ENCODE assay signal across 15 cellular contexts in the genomic region with DNA sequence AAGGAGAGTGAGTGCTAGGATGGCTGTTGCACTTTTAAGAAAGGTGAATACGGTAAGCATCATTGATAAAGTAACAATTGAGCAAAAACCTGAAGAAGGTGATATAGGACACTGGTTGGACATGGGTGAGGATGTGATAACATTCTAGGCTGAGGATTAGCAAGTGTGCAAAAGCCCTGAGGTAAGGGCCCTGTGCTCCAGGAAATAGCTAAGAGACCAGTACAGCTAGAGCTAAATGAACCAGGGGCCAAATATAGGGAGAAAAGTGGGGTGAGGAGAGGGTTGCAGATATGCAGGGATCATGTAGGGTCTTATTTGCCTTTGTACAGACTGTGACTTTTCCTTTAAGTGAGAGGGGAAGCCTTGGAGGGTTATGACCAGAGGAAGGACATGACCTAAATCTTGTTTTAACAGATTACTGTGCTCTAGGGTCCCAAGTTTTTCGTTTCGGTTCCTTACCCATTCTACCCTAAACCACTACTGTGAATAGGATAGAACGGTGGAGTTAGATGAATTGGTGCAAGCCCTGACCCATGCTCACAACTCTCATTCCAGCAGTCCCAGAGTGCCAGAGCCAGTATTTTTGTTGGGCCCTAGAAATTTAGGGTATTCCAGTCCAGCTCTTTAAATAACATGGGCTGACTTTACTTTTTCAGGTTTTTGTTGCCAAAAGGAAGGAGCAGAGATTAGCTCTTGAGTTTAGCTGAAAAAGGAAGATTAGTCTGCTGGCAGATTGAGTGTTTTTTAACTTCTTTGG. TPM values are rescaled to one million over a fixed set of nuclear protein-coding genes. Genes with fewer than 3 reads are reported as not detected.
DNase-seq lines count a peak whose midpoint lies in the region; ATAC-seq, FAIRE-seq and TF ChIP-seq lines count a peak whose summit lies in the region.
"Had no signal": no experiment of that assay in that cellular context is flagged by ENCODE, and none has a peak within 500 bp of the region (broad histone marks: within the 10 kb centered on the region; RNA-seq: fewer than 3 reads in every experiment).

No MANE protein-coding gene starts in this region.

- no peak overlapping the region for H3K4me2 ChIP-seq in GM23338
- peak overlapping the region; percentile 22 for H3K4me2 ChIP-seq in keratinocyte (ENCODE audit: control insufficient read depth, extremely low read depth, insufficient read depth, low read depth, low read length)
- no peak overlapping the region for H3K4me2 ChIP-seq in smooth muscle cell

- H3K36me3 ChIP-seq in GM23338 (ENCODE audit: insufficient read depth) (no peaks in the 10 kb centered on the region), keratinocyte (ENCODE audit: control insufficient read depth in 2 of 2, extremely low read depth in 1 of 2, insufficient read depth in 2 of 2, low read length in 2 of 2) (peaks cover 0 to 2% of the 10 kb centered on the region in 2 experiments), smooth muscle cell (ENCODE audit: low read depth) (no peaks in the 10 kb centered on the region)

- peaks cover 100% of the 10 kb centered on the region for H3K79me2 ChIP-seq in GM23338 (replicated peaks; ENCODE audit: insufficient read depth)
- peaks cover 96% of the 10 kb centered on the region for H3K79me2 ChIP-seq in keratinocyte (ENCODE audit: control insufficient read depth, insufficient read depth, low read length)
- peaks cover 100% of the 10 kb centered on the region for H3K79me2 ChIP-seq in smooth muscle cell (ENCODE audit: low read depth)

- 84% methylated on average over 4 of the region's 4 CpGs for WGBS in smooth muscle cell (ENCODE audit: low lambda C conversion rate)

- peaks cover 11% of the 10 kb centered on the region for H3K4me1 Mint-ChIP-seq in GM23338
- peaks cover 67% of the 10 kb centered on the region for H3K4me1 Mint-ChIP-seq in activated B cell treated with CpG ODN at 0.5 μM for 24 hours

- H3K9me2 ChIP-seq in GM23338 (ENCODE audit: insufficient read depth): no peaks in the 10 kb centered on the region

- CTCF ChIA-PET in activated B cell treated with CpG ODN at 0.5 μM for 24 hours (lab: Charles Lee): interaction anchor here (1.0 kb wide), 1 partner anchor 11 kb away, joined by 5 read pairs; the partner anchor contains the start of gene MAPK14

- H2AFZ ChIP-seq in GM23338 (no peak overlapping the region), keratinocyte (ENCODE audit: control insufficient read depth, low read length) (no peak overlapping the region), smooth muscle cell (ENCODE audit: low read depth) (no peak overlapping the region)

- H4K20me1 ChIP-seq in GM23338 (replicated peaks; ENCODE audit: insufficient read depth) (peaks cover 16% of the 10 kb centered on the region), keratinocyte (ENCODE audit: control insufficient read depth, extremely low read depth, insufficient read depth, low read length) (no peaks in the 10 kb centered on the region), smooth muscle cell (ENCODE audit: low read depth) (peaks cover 100% of the 10 kb centered on the region)

- H3K4me3 ChIP-seq in GM23338 (no peak overlapping the region), keratinocyte (ENCODE audit: control insufficient read depth in 2 of 3, extremely low read depth in 1 of 3, insufficient read depth in 2 of 3, low read depth in 1 of 3, low read length in 3 of 3) (no peak overlapping the region), smooth muscle cell (no peak overlapping the region)

- no peak overlapping the region for H3K4me3 Mint-ChIP-seq in GM23338
- no peak overlapping the region for H3K4me3 Mint-ChIP-seq in activated B cell treated with CpG ODN at 0.5 μM for 24 hours

- H3K27me3 ChIP-seq in GM23338 (ENCODE audit: insufficient read depth) (no peaks in the 10 kb centered on the region), keratinocyte (ENCODE audit: control insufficient read depth, extremely low read depth, insufficient read depth, low read length) (no peaks in the 10 kb centered on the region), smooth muscle cell (ENCODE audit: low read depth) (no peaks in the 10 kb centered on the region)

- H3K27ac Mint-ChIP-seq in GM23338 (peak overlapping the region; percentile 22), activated B cell treated with CpG ODN at 0.5 μM for 24 hours (peak overlapping the region; percentile 51)

- H3K4me1 ChIP-seq in GM23338 (ENCODE audit: insufficient read depth) (peaks cover 17% of the 10 kb centered on the region), keratinocyte (ENCODE audit: control insufficient read depth, extremely low read depth, insufficient read depth, low read length) (peaks cover 35% of the 10 kb centered on the region), smooth muscle cell (ENCODE audit: low read depth) (peaks cover 12% of the 10 kb centered on the region)

- H3F3A ChIP-seq in GM23338 (replicated peaks; ENCODE audit: low read depth): no peaks in the 10 kb centered on the region
- H3F3A ChIP-seq in smooth muscle cell (ENCODE audit: low read depth): no peaks in the 10 kb centered on the region

- H3K9me1 ChIP-seq in keratinocyte (ENCODE audit: control insufficient read depth, extremely low read depth, insufficient read depth, low read length): no peaks in the 10 kb centered on the region

- TF ChIP-seq CTCF in GM23338 (conservative IDR thresholded peaks at IDR 0.05; ENCODE audit: low read depth in 2 of 2) (no peak), activated B cell treated with CpG ODN at 0.5 μM for 24 hours (IDR thresholded peaks at IDR 0.05) (no peak), keratinocyte (optimal IDR thresholded peaks at IDR 0.05 in 1 of 3, IDR thresholded peaks at IDR 0.05 in 1 of 3, conservative IDR thresholded peaks at IDR 0.05 in 1 of 3; ENCODE audit: extremely low read depth in 1 of 3, insufficient read depth in 2 of 3, low read length in 3 of 3) (no peak), smooth muscle cell (IDR thresholded peaks at IDR 0.05; ENCODE audit: borderline replicate concordance, insufficient read depth, poor library complexity, severe bottlenecking) (no peak)

- H3K9ac ChIP-seq in keratinocyte (ENCODE audit: control insufficient read depth, extremely low read depth, insufficient read depth, low read length): no peak overlapping the region
- peak overlapping the region; percentile 55 for H3K9ac ChIP-seq in smooth muscle cell (ENCODE audit: low read depth)

- no peak for DNase-seq in GM23338 (ENCODE audit: low spot score)
- no peak for DNase-seq in activated B cell treated with CpG ODN at 0.5 μM for 24 hours
- DNase-seq in keratinocyte (ENCODE audit: low read depth, low spot score): no peak
- no peak for DNase-seq in smooth muscle cell (lab: John Stamatoyannopoulos, UW; ENCODE audit: unreplicated experiment)
- no peak for DNase-seq in DMS 273 treated with DMSO at 0.1 percent for 48 hours (lab: John Stamatoyannopoulos, UW)
- DNase-seq in NCI-H524 (lab: John Stamatoyannopoulos, UW): no peak
- DNase-seq in NCI-H1092 treated with DMSO at 0.1 percent for 48 hours (lab: John Stamatoyannopoulos, UW): no peak
- DNase-seq: activated CD4-positive, alpha-beta T cell treated with anti-CD3 and anti-CD28 coated beads for 48 hours; activated naive CD4-positive, alpha-beta T cell; hypothalamus; NCI-H446 treated with DMSO at 0.1 percent for 48 hours; stimulated activated CD4-positive, alpha-beta T cell treated with anti-CD3 and anti-CD28 coated beads, Interleukin-12 subunit alpha, Interleukin-12 subunit beta, amount 100 ng/mL, for 4 hours had no signal

- intact Hi-C loops in activated B cell treated with CpG ODN at 0.5 μM for 24 hours (cut with micrococcal nuclease): no loop called here

- H3K27ac ChIP-seq in GM23338 (ENCODE audit: low read depth) (no peak overlapping the region), keratinocyte (ENCODE audit: control insufficient read depth, insufficient read depth, low read length) (peak overlapping the region; percentile 21), smooth muscle cell (ENCODE audit: low read depth) (peak overlapping the region; percentile 72)

- POLR2A ChIA-PET in activated B cell treated with CpG ODN at 0.5 μM for 24 hours (lab: Charles Lee): interaction anchor here (1.1 kb wide), 1 partner anchor 10 kb away, joined by 6 read pairs; the partner anchor contains the start of gene MAPK14

- H3K27me3 Mint-ChIP-seq in GM23338 (ENCODE audit: insufficient read depth, low read depth, poor library complexity) (no peaks in the 10 kb centered on the region), activated B cell treated with CpG ODN at 0.5 μM for 24 hours (no peaks in the 10 kb centered on the region)

- peak; percentile 64 for ATAC-seq in GM23338
- ATAC-seq in activated B cell treated with CpG ODN at 0.5 μM for 24 hours (ENCODE audit: low read depth): no peak

- H3K36me3 Mint-ChIP-seq in GM23338 (ENCODE audit: low read depth) (peaks cover 4% of the 10 kb centered on the region; the same call in 1 of the 3 replicates), activated B cell treated with CpG ODN at 0.5 μM for 24 hours (ENCODE audit: low read depth) (peaks cover 6% of the 10 kb centered on the region)

- H3K9me3 Mint-ChIP-seq in GM23338 (no peaks in the 10 kb centered on the region), activated B cell treated with CpG ODN at 0.5 μM for 24 hours (no peaks in the 10 kb centered on the region)

- FAIRE-seq in keratinocyte (lab: Jason Lieb, UNC): peak; percentile 26

- dilution Hi-C loops in keratinocyte (cut with MboI; ENCODE audit: extremely low pct_ligation_motif_present, low sequenced_read_pairs): no loop called here

- H3K9me3 ChIP-seq in keratinocyte (ENCODE audit: control insufficient read depth, low read depth, low read length) (no peaks in the 10 kb centered on the region), smooth muscle cell (replicated peaks; ENCODE audit: low read depth) (no peaks in the 10 kb centered on the region)

RNA-seq across cellular contexts. Expression of gene MAPK14, which starts 10.7 kb away (rescaled TPM):
- total RNA-seq in GM23338 (2014; rRNA removed; shearing (Covaris generic)): 33.8 and 44.5 TPM in 2 replicates
- 8.8 and 8.9 TPM in 2 replicates for polyA plus RNA-seq in GM23338 (2016; fragmentation: Nextera tagmentation; extraction: Ambion mirVana)
- 39.7 and 45.4 TPM in 2 replicates for total RNA-seq in activated B cell treated with CpG ODN at 0.5 μM for 24 hours
- polyA plus RNA-seq in keratinocyte: 43.7 to 52.4 TPM (median 44.6 TPM) in 3 replicates
- polyA plus RNA-seq in keratinocyte (2011; ENCODE audit: low read depth): 34.1 TPM
- polyA plus RNA-seq in keratinocyte (2011; cell fraction: cytosol; rRNA removed): 27.5 and 46.9 TPM in 2 replicates
- 63.3 and 68.9 TPM in 2 replicates for polyA plus RNA-seq in keratinocyte (2011; cell fraction: nucleus; rRNA removed)
- 29.6 and 34.7 TPM in 2 replicates for polyA plus RNA-seq in keratinocyte (2012; ENCODE audit: low replicate concordance)
- polyA minus RNA-seq in keratinocyte: 24.8 to 104 TPM (median 66.2 TPM) in 3 replicates
- polyA minus RNA-seq in keratinocyte (2011; cell fraction: cytosol; rRNA and poly(A)+ RNA removed): 40.7 TPM
- polyA minus RNA-seq in keratinocyte (2011; cell fraction: nucleus; rRNA and poly(A)+ RNA removed): 52.3 and 104 TPM in 2 replicates
- 57.6 and 62.8 TPM in 2 replicates for total RNA-seq in smooth muscle cell
- polyA plus RNA-seq in smooth muscle cell: 28.0 and 29.3 TPM in 2 replicates

RNA-seq across cellular contexts. Expression of gene SLC26A8, which starts 13.9 kb away (rescaled TPM):
- 1.9 and 2.9 TPM in 2 replicates for total RNA-seq in GM23338 (2014; rRNA removed; shearing (Covaris generic))
- polyA plus RNA-seq in GM23338 (2016; fragmentation: Nextera tagmentation; extraction: Ambion mirVana) (0.89 and 1.1 TPM in 2 replicates), keratinocyte (0.02 to 0.18 TPM (median 0.04 TPM) in 3 replicates), smooth muscle cell (0.09 TPM in 1 of 2 replicates, not detected in the other)
- total RNA-seq in activated B cell treated with CpG ODN at 0.5 μM for 24 hours (not detected in 2 replicates), smooth muscle cell (not detected in 2 replicates)
- not detected for polyA plus RNA-seq in keratinocyte (2011; ENCODE audit: low read depth)
- not detected in 2 replicates for polyA plus RNA-seq in keratinocyte (2011; cell fraction: cytosol; rRNA removed)
- 0.06 TPM in 1 of 2 replicates, not detected in the other for polyA plus RNA-seq in keratinocyte (2011; cell fraction: nucleus; rRNA removed)
- polyA plus RNA-seq in keratinocyte (2012; ENCODE audit: low replicate concordance): not detected in 2 replicates
- not detected in 3 replicates for polyA minus RNA-seq in keratinocyte
- not detected for polyA minus RNA-seq in keratinocyte (2011; cell fraction: cytosol; rRNA and poly(A)+ RNA removed)
- 0.23 TPM in 1 of 2 replicates, not detected in the other for polyA minus RNA-seq in keratinocyte (2011; cell fraction: nucleus; rRNA and poly(A)+ RNA removed)
- total RNA-seq: M059J, mucosa of gallbladder, SK-MEL-5 had no signal
